19 cellular contexts compared by ENCODE assay signal in the genomic region with DNA sequence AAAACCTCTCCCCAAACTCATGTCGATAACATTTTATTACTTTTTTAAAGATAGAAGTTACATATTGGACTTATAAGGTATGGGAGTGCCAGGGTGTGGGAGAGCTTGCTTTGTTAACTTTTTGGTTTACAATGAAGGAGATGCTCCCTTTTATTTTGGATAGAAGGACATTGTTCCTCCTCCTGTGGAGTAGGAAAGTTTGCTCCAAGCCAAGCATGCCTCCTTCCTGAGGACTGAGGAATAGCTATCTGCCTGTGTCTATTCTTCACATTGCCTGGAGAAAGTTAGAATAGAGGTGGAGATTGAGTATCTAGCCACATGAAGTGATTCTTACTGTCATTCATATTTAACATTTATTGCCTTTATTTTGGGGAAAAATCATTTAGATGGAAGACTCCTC.
A peak's percentile ranks its signal among the peaks of the same experiment; 100 is the strongest.
DNase-seq lines count a peak whose midpoint lies in the region; ATAC-seq and TF ChIP-seq lines count a peak whose summit lies in the region.
"Had no signal": no experiment of that assay in that cellular context is flagged by ENCODE, and none has a peak within 500 bp of the region (broad histone marks: within the 10 kb centered on the region; RNA-seq: fewer than 3 reads in every experiment).

No MANE protein-coding gene starts in this region.

- H3K27me3 ChIP-seq in BLaER1 treated with 17β-estradiol and CSF1 and Interleukin-3, amounts not matched to agents 10 nM and 100 nM: no peaks in the 10 kb centered on the region
- H3K27me3 ChIP-seq in HUES48 (ENCODE audit: control insufficient read depth, insufficient read depth, low read length): no peaks in the 10 kb centered on the region
- no peaks in the 10 kb centered on the region for H3K27me3 ChIP-seq in Peyer's patch

- H3K4me1 Mint-ChIP-seq in chondrocyte (ENCODE audit: low read depth): peaks cover 17% of the 10 kb centered on the region
- H3K4me1 Mint-ChIP-seq: CD14-positive monocyte had no signal

- H3K4me3 ChIP-seq in BLaER1 treated with 17β-estradiol and CSF1 and Interleukin-3, amounts not matched to agents 10 nM and 100 nM: no peak overlapping the region
- H3K4me3 ChIP-seq in HUES48 (ENCODE audit: low read depth, low read length) (no peak overlapping the region), Peyer's patch (no peak overlapping the region)
- H3K4me3 ChIP-seq: GM23248 had no signal

- 0 out of 22 replicates have a peak, but pooled peaks cover 0 to under 1% (median 0%) of the 10 kb centered on the region in 11 experiments for H3K36me3 ChIP-seq in BLaER1 treated with 17β-estradiol and CSF1 and Interleukin-3, amounts not matched to agents 10 nM and 100 nM
- H3K36me3 ChIP-seq in HUES48 (ENCODE audit: control insufficient read depth, insufficient read depth, low read length): no peaks in the 10 kb centered on the region
- H3K36me3 ChIP-seq in Peyer's patch: no peaks in the 10 kb centered on the region

- ATAC-seq in HG02884 (IDR thresholded peaks at IDR 0.05; ENCODE audit: unreplicated experiment): no peak

- no peak overlapping the region for H3K27ac Mint-ChIP-seq in chondrocyte (ENCODE audit: unreplicated experiment)
- H3K27ac Mint-ChIP-seq: CD14-positive monocyte had no signal

- TF ChIP-seq CTCF in chondrocyte (IDR thresholded peaks at IDR 0.05) (peak; percentile 10), Peyer's patch (IDR thresholded peaks at IDR 0.05) (no peak)

- TF ChIP-seq POLR2A in Peyer's patch (IDR thresholded peaks at IDR 0.05): no peak

- DNase-seq in chondrocyte (ENCODE audit: low spot score): no peak
- peak; percentile 26 for DNase-seq in iPS-NIHi7 (ENCODE audit: extremely low spot score)
- no peak for DNase-seq in stimulated activated CD4-positive, alpha-beta T cell treated with anti-CD3 and anti-CD28 coated beads, Interleukin-2, amount 100 ng/mL, for 48 hours
- no peak for DNase-seq in Peyer's patch
- DNase-seq in NCI-H345 treated with DMSO at 0.1 percent for 48 hours (lab: John Stamatoyannopoulos, UW; ENCODE audit: unreplicated experiment): no peak
- DNase-seq: GDM1, GM23248, NCI-H1417, NCI-H187 treated with DMSO at 0.1 percent for 48 hours, NCI-H2171, NCI-H446, NCI-H69, SHP77, T-helper 1 cell had no signal

- no peaks in the 10 kb centered on the region for H3K27me3 Mint-ChIP-seq in chondrocyte (ENCODE audit: low read depth)

- H3K4me2 ChIP-seq in BLaER1 treated with 17β-estradiol and CSF1 and Interleukin-3, amounts not matched to agents 10 nM and 100 nM: peak overlapping the region in 7 of 11 experiments; percentile 16 to 95 (median 33); a peak in 9 of 22 replicates
- H3K4me2 ChIP-seq: KMS-11 had no signal

- H4K20me1 ChIP-seq in BLaER1 treated with 17β-estradiol and CSF1 and Interleukin-3, amounts not matched to agents 10 nM and 100 nM: no peaks in the 10 kb centered on the region

- peaks cover 5 to 39% (median 27%) of the 10 kb centered on the region in 11 experiments; a peak in 21 of 22 replicates for H3K9me3 ChIP-seq in BLaER1 treated with 17β-estradiol and CSF1 and Interleukin-3, amounts not matched to agents 10 nM and 100 nM (replicated peaks in 1 of 11)
- H3K9me3 ChIP-seq in HUES48 (ENCODE audit: control insufficient read depth, insufficient read depth, low read length) (no peaks in the 10 kb centered on the region), Peyer's patch (no peaks in the 10 kb centered on the region)

- H3K4me1 ChIP-seq in BLaER1 treated with 17β-estradiol and CSF1 and Interleukin-3, amounts not matched to agents 10 nM and 100 nM: peaks cover 27 to 63% (median 41%) of the 10 kb centered on the region in 10 experiments
- H3K4me1 ChIP-seq in HUES48 (ENCODE audit: control insufficient read depth, insufficient read depth, low read length) (peaks cover 22% of the 10 kb centered on the region), Peyer's patch (no peaks in the 10 kb centered on the region)

- no peak overlapping the region for H3K27ac ChIP-seq in BLaER1 treated with 17β-estradiol and CSF1 and Interleukin-3, amounts not matched to agents 10 nM and 100 nM
- H3K27ac ChIP-seq in HUES48 (ENCODE audit: low read depth, low read length) (peak overlapping the region; percentile 55), Peyer's patch (no peak overlapping the region)
- H3K27ac ChIP-seq: GM23248, KMS-11 had no signal

- H3K9me3 Mint-ChIP-seq in chondrocyte (ENCODE audit: low read depth): peaks cover under 1% of the 10 kb centered on the region

- no peak overlapping the region for H3K4me3 Mint-ChIP-seq in chondrocyte (ENCODE audit: unreplicated experiment)
- H3K4me3 Mint-ChIP-seq: CD14-positive monocyte had no signal

- H3K9ac ChIP-seq in BLaER1 treated with 17β-estradiol and CSF1 and Interleukin-3, amounts not matched to agents 10 nM and 100 nM: no peak overlapping the region
- H3K9ac ChIP-seq in HUES48 (ENCODE audit: low read depth, low read length): no peak overlapping the region
- H3K9ac ChIP-seq: GM23248, KMS-11 had no signal

- no peaks in the 10 kb centered on the region for H3K36me3 Mint-ChIP-seq in chondrocyte (ENCODE audit: low read depth)
- H3K36me3 Mint-ChIP-seq: CD14-positive monocyte had no signal
